22 cellular contexts compared by ENCODE assay signal in the genomic region with DNA sequence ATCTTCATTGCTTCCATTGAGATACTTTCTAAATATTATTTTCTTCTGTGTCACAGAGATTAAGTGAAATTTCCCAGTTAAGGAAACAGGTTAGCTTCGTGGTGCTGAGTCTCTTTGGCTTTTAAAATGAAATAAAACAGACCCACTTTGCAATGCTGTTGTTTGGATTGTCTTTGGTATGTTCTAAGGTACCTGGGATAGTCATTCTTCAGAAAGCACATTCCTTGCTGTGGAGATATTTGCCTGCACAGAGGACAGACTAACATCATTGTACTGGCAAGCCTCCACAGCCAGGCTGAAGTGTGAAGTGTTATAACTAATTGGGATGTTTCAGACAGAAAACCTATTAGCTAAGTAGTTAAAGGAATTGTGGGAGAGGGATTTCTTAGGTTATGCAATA.
"Had no signal": no experiment of that assay in that cellular context is flagged by ENCODE, and none has a peak within 500 bp of the region (broad histone marks: within the 10 kb centered on the region; RNA-seq: fewer than 3 reads in every experiment).

No MANE protein-coding gene starts in this region.

- DNase-seq: dermis blood vessel endothelial cell; effector memory CD4-positive, alpha-beta T cell; erythroblast; heart left ventricle; left cardiac atrium; left lung; mesendoderm; naive B cell; pancreas; right cardiac atrium; spleen; stimulated activated CD4-positive, alpha-beta T cell treated with anti-CD3 and anti-CD28 coated beads, Interleukin-4, amount 100 ng/mL, for 4 hours; stimulated activated naive CD8-positive, alpha-beta T cell treated with anti-CD3 and anti-CD28 coated beads, Interleukin-15, Interleukin-2, amounts not matched to agents 100 U/mL and 50 U/mL, for 24 hours had no signal

- ATAC-seq: heart left ventricle; left cardiac atrium; left lung; natural killer cell treated with Interleukin-12 subunit alpha and Interleukin-12 subunit beta and Interleukin-15 and Interleukin-18, amount 100 ng/mL, for 72 hours; pancreas; right cardiac atrium; stimulated activated memory B cell treated with anti-CD40 and anti-IgM and Interleukin-4, amounts not matched to agents 10 μg/mL and 1 μg/mL and 100 μg/mL, for 72 hours; stimulated activated naive CD8-positive, alpha-beta T cell treated with anti-CD3 and anti-CD28 coated beads, Interleukin-15, Interleukin-2, amounts not matched to agents 100 U/mL and 50 U/mL, for 24 hours had no signal

- H3K4me3 ChIP-seq: coronary artery, heart left ventricle, hepatocyte, left lung, pancreas, skin epidermis, spleen, thoracic aorta, tibial nerve, vagina had no signal

- H3K36me3 ChIP-seq: heart left ventricle, left lung, neutrophil, pancreas, spleen, thoracic aorta, tibial nerve, vagina had no signal

- H3K27ac ChIP-seq: coronary artery, hepatocyte, left lung, neutrophil, pancreas, skin epidermis, spleen, thoracic aorta, tibial nerve, vagina had no signal

- H3K27me3 ChIP-seq: heart left ventricle, hepatocyte, left lung, neutrophil, pancreas, spleen, tibial nerve, vagina had no signal

- H3K9me3 ChIP-seq: heart left ventricle, left lung, neutrophil, pancreas, spleen, thoracic aorta, tibial nerve, vagina had no signal

- H3K4me1 ChIP-seq: heart left ventricle, left lung, pancreas, spleen, tibial nerve, vagina had no signal
